In genomic region chr7:75702515-75702914, GRCh38 we compare ENCODE assay signal across 19 cellular contexts.
"Had no signal": no experiment of that assay in that cellular context is flagged by ENCODE, and none has a peak within 500 bp of the region (broad histone marks: within the 10 kb centered on the region; RNA-seq: fewer than 3 reads in every experiment).

No MANE protein-coding gene starts in this region.

- H3K4me3 Mint-ChIP-seq: effector memory CD8-positive, alpha-beta T cell; memory B cell; natural killer cell; stimulated activated effector memory CD8-positive, alpha-beta T cell treated with anti-CD3 and anti-CD28 coated beads, Interleukin-12 subunit alpha, Interleukin-12 subunit beta, amount 100 ng/mL, for 72 hours; type B pancreatic cell had no signal

- H3K27ac Mint-ChIP-seq: effector memory CD8-positive, alpha-beta T cell; memory B cell; natural killer cell; stimulated activated effector memory CD8-positive, alpha-beta T cell treated with anti-CD3 and anti-CD28 coated beads, Interleukin-12 subunit alpha, Interleukin-12 subunit beta, amount 100 ng/mL, for 72 hours; type B pancreatic cell had no signal

- H3K4me1 Mint-ChIP-seq: memory B cell; stimulated activated effector memory CD8-positive, alpha-beta T cell treated with anti-CD3 and anti-CD28 coated beads, Interleukin-12 subunit alpha, Interleukin-12 subunit beta, amount 100 ng/mL, for 72 hours had no signal

- H3K9me3 ChIP-seq: prostate gland, right atrium auricular region, sigmoid colon, testis, tibial artery had no signal

- ATAC-seq: effector memory CD8-positive, alpha-beta T cell; left lobe of liver; natural killer cell; stimulated activated effector memory CD8-positive, alpha-beta T cell treated with anti-CD3 and anti-CD28 coated beads, Interleukin-12 subunit alpha, Interleukin-12 subunit beta, amount 100 ng/mL, for 72 hours; stimulated activated naive CD8-positive, alpha-beta T cell treated with anti-CD3 and anti-CD28 coated beads, Interleukin-15, Interleukin-2, amounts not matched to agents 100 U/mL and 50 U/mL, for 24 hours had no signal

- H3K36me3 ChIP-seq: prostate gland, right atrium auricular region had no signal

- H3K27me3 ChIP-seq: right atrium auricular region, sigmoid colon, testis, tibial artery had no signal

- H3K4me1 ChIP-seq: prostate gland, right atrium auricular region, sigmoid colon, testis had no signal

- DNase-seq: cortex of kidney; effector memory CD8-positive, alpha-beta T cell; hypothalamus; natural killer cell; nucleus accumbens; sigmoid colon; stimulated activated CD4-positive, alpha-beta T cell treated with anti-CD3 and anti-CD28 coated beads, Interleukin-2, amount 100 ng/mL, for 24 hours; stimulated activated CD4-positive, alpha-beta T cell treated with anti-CD3 and anti-CD28 coated beads, Interleukin-4, amount 100 ng/mL, for 24 hours; stimulated activated naive CD8-positive, alpha-beta T cell treated with anti-CD3 and anti-CD28 coated beads, Interleukin-15, Interleukin-2, amounts not matched to agents 100 U/mL and 50 U/mL, for 24 hours; substantia nigra; testis; tibial artery had no signal

- H3K9me3 Mint-ChIP-seq: effector memory CD8-positive, alpha-beta T cell; memory B cell; natural killer cell; stimulated activated effector memory CD8-positive, alpha-beta T cell treated with anti-CD3 and anti-CD28 coated beads, Interleukin-12 subunit alpha, Interleukin-12 subunit beta, amount 100 ng/mL, for 72 hours; type B pancreatic cell had no signal

- H3K36me3 Mint-ChIP-seq: memory B cell; natural killer cell; stimulated activated effector memory CD8-positive, alpha-beta T cell treated with anti-CD3 and anti-CD28 coated beads, Interleukin-12 subunit alpha, Interleukin-12 subunit beta, amount 100 ng/mL, for 72 hours; type B pancreatic cell had no signal

- H3K27ac ChIP-seq: prostate gland, right atrium auricular region, sigmoid colon, testis, tibial artery had no signal

- H3K4me3 ChIP-seq: lung, prostate gland, right atrium auricular region, sigmoid colon, testis, tibial artery had no signal

- H3K27me3 Mint-ChIP-seq: effector memory CD8-positive, alpha-beta T cell; memory B cell; type B pancreatic cell had no signal
